27 cellular contexts compared by ENCODE assay signal in genomic region chr12:83031301-83031700, GRCh38.
"Had no signal": no experiment of that assay in that cellular context is flagged by ENCODE, and none has a peak within 500 bp of the region (broad histone marks: within the 10 kb centered on the region; RNA-seq: fewer than 3 reads in every experiment).

No MANE protein-coding gene starts in this region.

- H3K4me1 ChIP-seq: lower lobe of right lung, parathyroid adenoma, psoas muscle, right atrium auricular region, stomach, testis, thyroid gland, transverse colon, upper lobe of left lung, vagina had no signal

- H3K27ac ChIP-seq: hepatocyte, lower lobe of right lung, parathyroid adenoma, psoas muscle, right atrium auricular region, skin epidermis, stomach, testis, thyroid gland, transverse colon, upper lobe of left lung, vagina had no signal

- H3K4me2 ChIP-seq: hepatocyte had no signal

- FAIRE-seq: keratinocyte had no signal

- H3K9me3 ChIP-seq: lower lobe of right lung, psoas muscle, right atrium auricular region, stomach, testis, thyroid gland, transverse colon, upper lobe of left lung, vagina had no signal

- ATAC-seq: left cardiac atrium; left lobe of liver; lower lobe of right lung; naive thymus-derived CD8-positive, alpha-beta T cell; psoas muscle; sciatic nerve; stimulated activated naive B cell treated with anti-CD40 and anti-IgM and Interleukin-4, amounts not matched to agents 10 μg/mL and 1 μg/mL and 100 μg/mL, for 72 hours; stimulated activated naive CD8-positive, alpha-beta T cell treated with anti-CD3 and anti-CD28 coated beads, Interleukin-15, Interleukin-2, amounts not matched to agents 100 U/mL and 50 U/mL, for 24 hours had no signal

- H2AFZ ChIP-seq: hepatocyte, parathyroid adenoma had no signal

- H3K9ac ChIP-seq: parathyroid adenoma had no signal

- H3K27me3 ChIP-seq: hepatocyte, right atrium auricular region, stomach, testis, thyroid gland, transverse colon, upper lobe of left lung, vagina had no signal

- DNase-seq: kidney glomerular epithelial cell; left cardiac atrium; lower lobe of right lung; mammary epithelial cell; mesenchymal stem cell; naive thymus-derived CD8-positive, alpha-beta T cell; nucleus accumbens; psoas muscle; stimulated activated CD4-positive, alpha-beta T cell treated with anti-CD3 and anti-CD28 coated beads, Interleukin-12 subunit alpha, Interleukin-12 subunit beta, amount 100 ng/mL, for 4 hours; stimulated activated CD4-positive, alpha-beta T cell treated with anti-CD3 and anti-CD28 coated beads, Interleukin-15, amount 100 ng/mL, for 24 hours; stimulated activated CD4-positive, alpha-beta T cell treated with anti-CD3 and anti-CD28 coated beads, Interleukin-2, amount 100 ng/mL, for 24 hours; stimulated activated CD4-positive, alpha-beta T cell treated with anti-CD3 and anti-CD28 coated beads, Interleukin-4, amount 100 ng/mL, for 1 hour; stimulated activated naive B cell treated with anti-CD40 and anti-IgM and Interleukin-4, amounts not matched to agents 10 μg/mL and 1 μg/mL and 100 μg/mL, for 72 hours; stimulated activated naive CD8-positive, alpha-beta T cell treated with anti-CD3 and anti-CD28 coated beads, Interleukin-15, Interleukin-2, amounts not matched to agents 100 U/mL and 50 U/mL, for 24 hours; stomach; testis; thyroid gland; transverse colon; upper lobe of left lung had no signal

- H3K36me3 ChIP-seq: lower lobe of right lung, right atrium auricular region, thyroid gland, transverse colon, upper lobe of left lung, vagina had no signal

- H3K79me2 ChIP-seq: hepatocyte, parathyroid adenoma had no signal

- H3K4me3 ChIP-seq: hepatocyte, lower lobe of right lung, psoas muscle, right atrium auricular region, skin epidermis, stomach, testis, thyroid gland, transverse colon, upper lobe of left lung, vagina had no signal
